ENCODE assay signal across 25 cellular contexts in the genomic region with DNA sequence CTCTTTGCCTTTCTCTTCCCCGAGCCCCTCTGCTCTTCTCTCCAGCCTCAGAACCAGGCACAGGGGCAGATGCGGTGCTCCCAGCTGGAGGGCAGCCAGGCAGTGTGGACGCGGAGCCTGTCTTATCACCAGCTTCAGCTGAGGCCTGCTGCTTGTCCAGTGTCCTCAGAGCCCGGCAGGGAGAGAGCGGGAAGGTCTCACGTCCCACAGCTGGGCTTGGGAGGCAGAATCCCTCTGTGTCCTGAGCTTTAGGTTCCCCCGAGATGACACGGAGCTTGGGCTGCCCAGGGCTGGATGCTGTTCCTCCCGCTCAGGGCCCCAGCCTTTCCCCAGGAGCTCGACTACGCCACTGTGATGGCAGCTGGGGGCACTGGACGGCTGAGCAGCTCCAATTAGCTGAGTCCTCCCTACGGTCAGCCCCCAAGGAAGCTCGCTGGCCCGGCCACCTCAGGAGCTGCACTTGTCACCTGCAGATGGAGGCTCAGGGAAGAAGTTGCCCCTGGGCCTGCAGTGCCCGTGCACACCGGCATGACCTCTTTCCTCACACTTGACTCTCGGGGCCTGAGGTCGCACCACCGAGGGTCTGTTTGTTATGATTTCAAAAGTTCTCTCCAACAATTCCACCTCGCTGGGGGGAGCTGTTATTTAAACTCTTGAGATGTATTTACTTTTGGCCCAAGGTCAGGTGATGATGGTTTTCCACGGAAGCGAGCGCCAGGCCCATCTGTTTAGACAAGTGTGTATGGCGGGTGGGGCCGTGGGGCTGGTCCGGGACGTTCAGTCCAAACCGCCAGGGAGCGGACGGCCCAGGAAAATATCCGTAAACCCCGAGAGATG.
DNase-seq lines count a peak whose midpoint lies in the region; ATAC-seq, FAIRE-seq and TF ChIP-seq lines count a peak whose summit lies in the region.
"Had no signal": no experiment of that assay in that cellular context is flagged by ENCODE, and none has a peak within 500 bp of the region (broad histone marks: within the 10 kb centered on the region; RNA-seq: fewer than 3 reads in every experiment).

No MANE protein-coding gene starts in this region.

- H3K9ac ChIP-seq in kidney (ENCODE audit: low read length in 2 of 2): no peak overlapping the region
- H3K9ac ChIP-seq: KMS-11 had no signal

- H3K36me3 ChIP-seq in kidney (ENCODE audit: control insufficient read depth in 1 of 2, insufficient read depth in 2 of 2, low read length in 2 of 2): no peaks in the 10 kb centered on the region

- peaks cover 0 to 11% of the 10 kb centered on the region in 2 donors for H3K9me3 ChIP-seq in kidney (ENCODE audit: control insufficient read depth in 1 of 2, low read length in 2 of 2)

- no peak for FAIRE-seq in kidney (lab: Jason Lieb, UNC)
- FAIRE-seq: astrocyte, H54, TTC549 had no signal

- H3K4me1 ChIP-seq in kidney (ENCODE audit: control insufficient read depth in 1 of 2, insufficient read depth in 1 of 2, low read depth in 1 of 2, low read length in 2 of 2): peaks cover 2% of the 10 kb centered on the region in 2 donors

- H3K4me3 ChIP-seq in kidney (ENCODE audit: low read length in 2 of 2): no peak overlapping the region

- H3K4me3 Mint-ChIP-seq in chondrocyte (ENCODE audit: unreplicated experiment): no peak overlapping the region
- H3K4me3 Mint-ChIP-seq: activated CD4-positive, alpha-beta T cell treated with anti-CD3 and anti-CD28 coated beads for 36 hours; CD8-positive, alpha-beta T cell; naive thymus-derived CD8-positive, alpha-beta T cell; stimulated activated effector memory CD8-positive, alpha-beta T cell treated with anti-CD3 and anti-CD28 coated beads, Interleukin-12 subunit alpha, Interleukin-12 subunit beta, amount 100 ng/mL, for 72 hours had no signal

- peaks cover 4% of the 10 kb centered on the region for H3K9me3 Mint-ChIP-seq in chondrocyte (ENCODE audit: low read depth)
- H3K9me3 Mint-ChIP-seq: CD8-positive, alpha-beta T cell; stimulated activated effector memory CD8-positive, alpha-beta T cell treated with anti-CD3 and anti-CD28 coated beads, Interleukin-12 subunit alpha, Interleukin-12 subunit beta, amount 100 ng/mL, for 72 hours had no signal

- H3K27ac Mint-ChIP-seq in chondrocyte (ENCODE audit: unreplicated experiment): peak overlapping the region; percentile 36
- H3K27ac Mint-ChIP-seq: activated CD4-positive, alpha-beta T cell treated with anti-CD3 and anti-CD28 coated beads for 36 hours; activated naive CD4-positive, alpha-beta T cell treated with anti-CD3 and anti-CD28 coated beads, Interleukin-2, amount 50 U/mL, for 72 hours; CD8-positive, alpha-beta T cell; stimulated activated effector memory CD8-positive, alpha-beta T cell treated with anti-CD3 and anti-CD28 coated beads, Interleukin-12 subunit alpha, Interleukin-12 subunit beta, amount 100 ng/mL, for 72 hours had no signal

- DNase-seq in HuH-7 (ENCODE audit: low spot score) (peak; percentile 58), chondrocyte (ENCODE audit: low spot score) (peak; percentile 89), kidney (peak; percentile 64), posterior vena cava (ENCODE audit: low spot score) (peak; percentile 75), foreskin melanocyte (no peak), occipital lobe (lab: John Stamatoyannopoulos, UW) (no peak)
- DNase-seq: activated CD4-positive, alpha-beta T cell treated with anti-CD3 and anti-CD28 coated beads for 36 hours; CD8-positive, alpha-beta T cell; DMS79; effector CD4-positive, alpha-beta T cell; foreskin fibroblast; islet precursor cell; mesendoderm; NCI-H1694; NCI-H2171 treated with DMSO at 0.1 percent for 48 hours; NCI-H524 treated with DMSO at 0.1 percent for 48 hours; stimulated activated CD4-positive, alpha-beta T cell treated with anti-CD3 and anti-CD28 coated beads, Interleukin-2, amount 100 ng/mL, for 24 hours had no signal

- intact Hi-C loops in kidney (cut with DNase I) (no loop called here), posterior vena cava (cut with DNase I) (no loop called here)

- H3K36me3 Mint-ChIP-seq in chondrocyte (ENCODE audit: low read depth): no peaks in the 10 kb centered on the region
- H3K36me3 Mint-ChIP-seq: activated naive CD4-positive, alpha-beta T cell treated with anti-CD3 and anti-CD28 coated beads, Interleukin-2, amount 50 U/mL, for 72 hours; CD8-positive, alpha-beta T cell; stimulated activated effector memory CD8-positive, alpha-beta T cell treated with anti-CD3 and anti-CD28 coated beads, Interleukin-12 subunit alpha, Interleukin-12 subunit beta, amount 100 ng/mL, for 72 hours had no signal

- no peak for TF ChIP-seq CTCF in chondrocyte (IDR thresholded peaks at IDR 0.05)
- TF ChIP-seq CTCF in kidney (IDR thresholded peaks at IDR 0.05; ENCODE audit: borderline replicate concordance, extremely low read depth, insufficient read depth): no peak

- no peak overlapping the region for H3K27ac ChIP-seq in kidney (ENCODE audit: low read depth in 2 of 2, low read length in 2 of 2)
- H3K27ac ChIP-seq: KMS-11 had no signal

- no peak for ATAC-seq in HG02981 (IDR thresholded peaks at IDR 0.05; ENCODE audit: unreplicated experiment)
- ATAC-seq: activated CD4-positive, alpha-beta T cell treated with anti-CD3 and anti-CD28 coated beads for 36 hours; activated naive CD4-positive, alpha-beta T cell treated with anti-CD3 and anti-CD28 coated beads, Interleukin-2, amount 50 U/mL, for 72 hours; CD8-positive, alpha-beta T cell; naive thymus-derived CD8-positive, alpha-beta T cell had no signal

- peaks cover 1% of the 10 kb centered on the region for H3K27me3 Mint-ChIP-seq in chondrocyte (ENCODE audit: low read depth)

- peaks cover 33% of the 10 kb centered on the region for H3K4me1 Mint-ChIP-seq in chondrocyte (ENCODE audit: low read depth)
- H3K4me1 Mint-ChIP-seq: activated CD4-positive, alpha-beta T cell treated with anti-CD3 and anti-CD28 coated beads for 36 hours had no signal

Comparison
In these comparisons a context has a peak if more than half of its experiments do, and no peak if none do; other contexts are left out.
1. DNase-seq: peak in HuH-7 (single experiment), chondrocyte (single experiment), kidney (single experiment) and posterior vena cava (single experiment); none in foreskin melanocyte (single experiment) and occipital lobe (single experiment).